ENCODE assay signal across 20 cellular contexts in genomic region chr9:85268024-85268610, GRCh38.
DNase-seq lines count a peak whose midpoint lies in the region; ATAC-seq and TF ChIP-seq lines count a peak whose summit lies in the region.
"Had no signal": no experiment of that assay in that cellular context is flagged by ENCODE, and none has a peak within 500 bp of the region (broad histone marks: within the 10 kb centered on the region; RNA-seq: fewer than 3 reads in every experiment).

No MANE protein-coding gene starts in this region.

- H2AFZ ChIP-seq in OCI-LY7 (ENCODE audit: low read length), result no peak overlapping the region

- no peak overlapping the region for H3K4me2 ChIP-seq in OCI-LY7 (ENCODE audit: low read length)

- TF ChIP-seq CTCF in right lobe of liver (IDR thresholded peaks at IDR 0.05), result no peak
- no peak for TF ChIP-seq CTCF in foreskin fibroblast (IDR thresholded peaks at IDR 0.05; ENCODE audit: low read depth, low read length)
- TF ChIP-seq CTCF in OCI-LY7 (conservative IDR thresholded peaks at IDR 0.05; ENCODE audit: low read length), result no peak

- no peaks in the 10 kb centered on the region for H3K79me2 ChIP-seq in OCI-LY7 (ENCODE audit: insufficient read depth, low read depth, low read length)

- no TSS peak for BruUV-seq in OCI-LY7 (replicated peaks; lab: Mats Ljungman, UMichigan)

- no peaks in the 10 kb centered on the region for H3K27me3 ChIP-seq in right lobe of liver
- H3K27me3 ChIP-seq: Peyer's patch had no signal

- H3K4me3 ChIP-seq in right lobe of liver, result no peak overlapping the region
- H3K4me3 ChIP-seq in foreskin fibroblast (ENCODE audit: low read depth in 1 of 2, low read length in 2 of 2), result no peak overlapping the region
- H3K4me3 ChIP-seq in OCI-LY7 (ENCODE audit: low read depth, low read length, poor library complexity, severe bottlenecking), result no peak overlapping the region
- H3K4me3 ChIP-seq: HAP-1, Peyer's patch had no signal

- no peaks in the 10 kb centered on the region for H3K9me3 ChIP-seq in right lobe of liver
- H3K9me3 ChIP-seq in OCI-LY7 (ENCODE audit: low read length), result no peaks in the 10 kb centered on the region
- H3K9me3 ChIP-seq: HAP-1, Peyer's patch had no signal

- 41% methylated on average over 2 of the region's 2 CpGs for WGBS in right lobe of liver (ENCODE audit: insufficient coverage, low coverage, low lambda C conversion rate, missing lambda C conversion rate)

- peak in 3 of 4 donors; percentile 39 to 74 (median 55) for ATAC-seq in right lobe of liver
- peak; percentile 63 for ATAC-seq in sciatic nerve
- ATAC-seq in GM18870 (IDR thresholded peaks at IDR 0.05; ENCODE audit: unreplicated experiment), result no peak
- ATAC-seq: SK-N-SH treated with all-trans-retinoic acid at 6 μM for 48 hours had no signal

- H4K20me1 ChIP-seq in OCI-LY7 (ENCODE audit: insufficient read depth, low read length), result no peaks in the 10 kb centered on the region

- H3K36me3 ChIP-seq in right lobe of liver, result no peaks in the 10 kb centered on the region
- H3K36me3 ChIP-seq in OCI-LY7 (ENCODE audit: insufficient read depth, low read length), result no peaks in the 10 kb centered on the region
- H3K36me3 ChIP-seq: HAP-1, Peyer's patch had no signal

- peak; percentile 37 for DNase-seq in MV-4-11 (lab: John Stamatoyannopoulos, UW)
- peak; percentile 6 for DNase-seq in fibroblast of gingiva (ENCODE audit: low read depth)
- DNase-seq in right lobe of liver, result no peak
- DNase-seq in sciatic nerve (ENCODE audit: low spot score), result no peak
- no peak for DNase-seq in foreskin fibroblast
- no peak for DNase-seq in OCI-LY7 (ENCODE audit: low spot score)
- DNase-seq: EL, GF-D8, KG1, NCI-H1105, NCI-H146, NCI-H2029, NCI-H2227 treated with DMSO at 0.1 percent for 48 hours, NCI-H510A, NCI-H748 treated with DMSO at 0.1 percent for 48 hours, Peyer's patch had no signal

- POLR2A ChIA-PET in OCI-LY7 (lab: Charles Lee), result no interaction called here

- H3K4me1 ChIP-seq in right lobe of liver (no peaks in the 10 kb centered on the region), OCI-LY7 (ENCODE audit: insufficient read depth, low read length, poor library complexity, severe bottlenecking) (no peaks in the 10 kb centered on the region)
- H3K4me1 ChIP-seq: HAP-1, Peyer's patch had no signal

- H3K27ac ChIP-seq in right lobe of liver (no peak overlapping the region), OCI-LY7 (ENCODE audit: low read depth, low read length, poor library complexity, severe bottlenecking) (no peak overlapping the region)
- H3K27ac ChIP-seq: HL-60, Peyer's patch had no signal

- no peaks in the 10 kb centered on the region for H3K9me2 ChIP-seq in OCI-LY7 (ENCODE audit: insufficient read depth, low read length)

- TF ChIP-seq POLR2A in right lobe of liver (IDR thresholded peaks at IDR 0.05), result no peak

- intact Hi-C loops in right lobe of liver (cut with DNase I), result no loop called here
- intact Hi-C loops in sciatic nerve (cut with DNase I), result no loop called here
- intact Hi-C loops in OCI-LY7 (cut with micrococcal nuclease; ENCODE audit: unreplicated experiment), result no loop called here

- CTCF ChIA-PET in OCI-LY7 (lab: Charles Lee; ENCODE audit: unreplicated experiment), result no interaction called here

Comparison
In these comparisons a context has a peak if more than half of its experiments do, and no peak if none do; other contexts are left out.
1. DNase-seq: peak in MV-4-11 (single experiment) and fibroblast of gingiva (single experiment); none in right lobe of liver (0 of 3), sciatic nerve (single experiment), foreskin fibroblast (0 of 2) and OCI-LY7 (single experiment).